In the genomic region with DNA sequence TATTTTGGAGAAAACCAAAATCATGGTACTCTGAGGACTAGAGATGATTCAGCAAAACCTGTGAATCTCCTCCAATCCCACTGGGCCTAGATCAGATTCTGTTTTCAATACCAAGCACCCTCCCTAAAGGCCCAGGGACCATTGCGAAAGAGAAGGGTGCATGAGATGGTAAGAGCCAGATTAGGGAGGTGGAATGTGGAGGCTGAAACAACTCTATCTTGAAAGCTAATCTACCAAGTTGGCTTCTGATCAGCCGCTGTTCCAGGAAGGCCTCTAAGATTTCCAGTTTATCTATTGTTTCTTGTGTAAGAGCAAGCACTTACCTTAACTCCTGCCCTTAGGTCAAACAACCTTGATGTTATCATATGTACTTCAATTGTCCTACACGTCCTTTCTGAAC, we compare ENCODE assay signal across 20 cellular contexts.
"Had no signal": no experiment of that assay in that cellular context is flagged by ENCODE, and none has a peak within 500 bp of the region (broad histone marks: within the 10 kb centered on the region; RNA-seq: fewer than 3 reads in every experiment).

No MANE protein-coding gene starts in this region.

- H3K4me1 ChIP-seq: stomach had no signal

- H3K36me3 ChIP-seq: gastroesophageal sphincter, right atrium auricular region, sigmoid colon, stomach, thoracic aorta, transverse colon had no signal

- H3K27me3 ChIP-seq: gastroesophageal sphincter, right atrium auricular region, sigmoid colon, stomach, transverse colon had no signal

- ATAC-seq: gastroesophageal sphincter, left colon, left ventricle myocardium superior had no signal

- H3K27ac ChIP-seq: dorsolateral prefrontal cortex, gastroesophageal sphincter, right atrium auricular region, sigmoid colon, skin epidermis, stomach, transverse colon had no signal

- H3K4me3 ChIP-seq: dorsolateral prefrontal cortex, gastroesophageal sphincter, lung, right atrium auricular region, sigmoid colon, skin epidermis, stomach, thoracic aorta, transverse colon had no signal

- DNase-seq: cortex of kidney; dorsolateral prefrontal cortex; effector CD8-positive, alpha-beta T cell; foreskin fibroblast; glutamatergic neuron; left colon; left ventricle myocardium superior; mesenchymal stem cell; naive B cell; sigmoid colon; stimulated activated CD4-positive, alpha-beta T cell treated with anti-CD3 and anti-CD28 coated beads, Interleukin-12 subunit alpha, Interleukin-12 subunit beta, amount 100 ng/mL, for 4 hours; stimulated activated naive CD4-positive, alpha-beta T cell; stomach; substantia nigra; transverse colon had no signal

- H3K9me3 ChIP-seq: gastroesophageal sphincter, right atrium auricular region, sigmoid colon, stomach, thoracic aorta, transverse colon had no signal
